Comparison of ENCODE assay signal across 8 cellular contexts in genomic region chr22:30649430-30650007, GRCh38. TPM values are rescaled to one million over a fixed set of nuclear protein-coding genes. Genes with fewer than 3 reads are reported as not detected.
DNase-seq lines count a peak whose midpoint lies in the region; TF ChIP-seq lines count a peak whose summit lies in the region.

No MANE protein-coding gene starts in this region.

- H4K20me1 ChIP-seq in SK-N-SH (ENCODE audit: insufficient read depth) (no peaks in the 10 kb centered on the region), hepatocyte (ENCODE audit: insufficient read depth, poor library complexity, severe bottlenecking) (no peaks in the 10 kb centered on the region)

- H3K36me3 ChIP-seq in SK-N-SH (replicated peaks in 1 of 2; ENCODE audit: control insufficient read depth in 1 of 2, insufficient read depth in 2 of 2, low read length in 1 of 2): no peaks in the 10 kb centered on the region
- no peaks in the 10 kb centered on the region for H3K36me3 ChIP-seq in hepatocyte (replicated peaks; ENCODE audit: insufficient read depth, low read depth)

- 13% methylated on average over 3 of the region's 7 CpGs for WGBS in SK-N-SH (ENCODE audit: low lambda C conversion rate)
- WGBS in hepatocyte (ENCODE audit: low lambda C conversion rate, missing lambda C conversion rate): 57% methylated on average over 7 of the region's 7 CpGs

- H3K27me3 ChIP-seq in SK-N-SH (ENCODE audit: insufficient read depth) (no peaks in the 10 kb centered on the region), hepatocyte (no peaks in the 10 kb centered on the region)

- DNase-seq in activated gamma-delta T cell treated with Interleukin-2 at 50 U/mL for 16 hours (peak; percentile 64), activated gamma-delta T cell (lab: John Stamatoyannopoulos, UW) (no peak), SK-N-SH (no peak), hepatocyte (ENCODE audit: low spot score) (peak; percentile 76), superior temporal gyrus (ENCODE audit: extremely low spot score) (no peak), NCI-H2227 (lab: John Stamatoyannopoulos, UW; ENCODE audit: unreplicated experiment) (no peak)
- peak; percentile 26 to 44 (median 36) for DNase-seq in activated naive CD4-positive, alpha-beta T cell (lab: John Stamatoyannopoulos, UW)
- peak; percentile 54 for DNase-seq in stimulated activated CD8-positive, alpha-beta memory T cell treated with anti-CD3 and anti-CD28 coated beads, Interleukin-15, amount 100 ng/mL, for 1 hour (ENCODE audit: low read depth)

- H3K9me2 ChIP-seq in SK-N-SH: no peaks in the 10 kb centered on the region
- no peaks in the 10 kb centered on the region for H3K9me2 ChIP-seq in hepatocyte (replicated peaks; ENCODE audit: insufficient read depth)

- peak overlapping the region; percentile 54; the same call in 1 of the 2 replicates for H3K4me2 ChIP-seq in SK-N-SH
- no peak overlapping the region for H3K4me2 ChIP-seq in hepatocyte

- peaks cover 13% of the 10 kb centered on the region for H3F3A ChIP-seq in SK-N-SH (replicated peaks; ENCODE audit: insufficient read depth)

- TF ChIP-seq EP300 in SK-N-SH (IDR thresholded peaks at IDR 0.05; ENCODE audit: borderline replicate concordance in 1 of 2, low read depth in 1 of 2, low read length in 1 of 2): peak in 1 of 2 experiments; percentile 41; a peak in 1 of 4 replicates

- H2AFZ ChIP-seq in SK-N-SH (ENCODE audit: low read depth): no peak overlapping the region
- no peak overlapping the region for H2AFZ ChIP-seq in hepatocyte

- peaks cover 3 to 5% of the 10 kb centered on the region in 2 experiments; a peak in 1 of 4 replicates for H3K4me1 ChIP-seq in SK-N-SH (ENCODE audit: control insufficient read depth in 1 of 2, insufficient read depth in 2 of 2, low read depth in 1 of 2, low read length in 1 of 2)
- peaks cover 5% of the 10 kb centered on the region for H3K4me1 ChIP-seq in hepatocyte (ENCODE audit: insufficient read depth)

- TF ChIP-seq RAD21 in SK-N-SH (IDR thresholded peaks at IDR 0.05; ENCODE audit: low read length): no peak

- no peak overlapping the region for H3K4me3 ChIP-seq in SK-N-SH (ENCODE audit: low read depth in 2 of 2, low read length in 1 of 2)
- H3K4me3 ChIP-seq in hepatocyte: no peak overlapping the region

- CTCF ChIA-PET in SK-N-SH (lab: Yijun Ruan, JAX): interaction anchor here (0.6 to 1.9 kb wide), 2 partner anchors 14 to 15 kb away, joined by 3 to 6 read pairs; partner anchors contain the start of gene SLC35E4

- no peak overlapping the region for H3K9ac ChIP-seq in SK-N-SH

- H3K9me3 ChIP-seq in SK-N-SH (no peaks in the 10 kb centered on the region), hepatocyte (ENCODE audit: low read depth) (no peaks in the 10 kb centered on the region)

- TF ChIP-seq CTCF in SK-N-SH (IDR thresholded peaks at IDR 0.05): peak; percentile 44
- no peak for TF ChIP-seq CTCF in hepatocyte (IDR thresholded peaks at IDR 0.05; ENCODE audit: poor library complexity)

- peak overlapping the region in 1 of 2 experiments; percentile 78; a peak in 2 of 4 replicates for H3K27ac ChIP-seq in SK-N-SH (ENCODE audit: low read depth in 2 of 2, low read length in 1 of 2)
- H3K27ac ChIP-seq in hepatocyte: no peak overlapping the region

- POLR2A ChIA-PET in SK-N-SH (lab: Yijun Ruan, JAX): no interaction called here

- H3K79me2 ChIP-seq in SK-N-SH (ENCODE audit: insufficient read depth) (peaks cover 26% of the 10 kb centered on the region), hepatocyte (no peaks in the 10 kb centered on the region)

TF ChIP-seq in SK-N-SH, 30 proteins besides CTCF, POLR2A, EP300 and RAD21:
- TF ChIP-seq NRF1 (IDR thresholded peaks at IDR 0.05; ENCODE audit: low read depth, low read length) (no peak), ELF1 (IDR thresholded peaks at IDR 0.05) (peak; percentile 52), FOSL2 (IDR thresholded peaks at IDR 0.05; ENCODE audit: borderline replicate concordance, low read depth) (peak; percentile 98), YY1 (IDR thresholded peaks at IDR 0.05; ENCODE audit: low read depth) (no peak), PBX3 (IDR thresholded peaks at IDR 0.05) (peak; percentile 67; the same call in 1 of the 2 replicates), TCF12 (IDR thresholded peaks at IDR 0.05) (peak; percentile 61), MAX (IDR thresholded peaks at IDR 0.05; ENCODE audit: low read depth) (peak; percentile 53), JUND (IDR thresholded peaks at IDR 0.05) (peak; percentile 88), NFIC (IDR thresholded peaks at IDR 0.05; ENCODE audit: borderline replicate concordance) (peak; percentile 48; the same call in 1 of the 2 replicates)

RNA-seq across cellular contexts. Expression of gene SLC35E4, which starts 13.9 kb away (rescaled TPM):
- 2.8 and 2.9 TPM in 2 replicates for polyA plus RNA-seq in SK-N-SH (2012; rRNA removed)
- 1.7 and 2.9 TPM in 2 replicates for polyA plus RNA-seq in SK-N-SH (2012; cell fraction: cytosol; rRNA removed)
- 3.3 and 3.9 TPM in 2 replicates for polyA plus RNA-seq in SK-N-SH (2012; cell fraction: nucleus; rRNA removed)
- 1.4 and 3.1 TPM in 2 replicates for total RNA-seq in hepatocyte
- polyA plus RNA-seq in hepatocyte: 5.5 and 5.8 TPM in 2 replicates

RNA-seq across cellular contexts. Expression of gene DUSP18, which starts 18.2 kb away (rescaled TPM):
- polyA plus RNA-seq in SK-N-SH (2012; rRNA removed): 11.7 and 13.9 TPM in 2 replicates
- 5.2 and 7.8 TPM in 2 replicates for polyA plus RNA-seq in SK-N-SH (2012; cell fraction: cytosol; rRNA removed)
- polyA plus RNA-seq in SK-N-SH (2012; cell fraction: nucleus; rRNA removed): 15.7 and 26.5 TPM in 2 replicates
- total RNA-seq in hepatocyte: 7.7 and 10.4 TPM in 2 replicates
- 7.9 and 11.2 TPM in 2 replicates for polyA plus RNA-seq in hepatocyte

RNA-seq across cellular contexts. Expression of gene TCN2, which starts 42.5 kb away (rescaled TPM):
- polyA plus RNA-seq in SK-N-SH (2012; rRNA removed) (4.1 and 4.5 TPM in 2 replicates), hepatocyte (35.5 and 39.3 TPM in 2 replicates)
- 1.8 and 2.9 TPM in 2 replicates for polyA plus RNA-seq in SK-N-SH (2012; cell fraction: cytosol; rRNA removed)
- 3.8 and 4.6 TPM in 2 replicates for polyA plus RNA-seq in SK-N-SH (2012; cell fraction: nucleus; rRNA removed)
- total RNA-seq in hepatocyte: 26.2 and 28.8 TPM in 2 replicates

RNA-seq across cellular contexts. Expression of gene OSBP2, which starts 45.2 kb away (rescaled TPM):
- polyA plus RNA-seq in SK-N-SH (2012; rRNA removed) (2.6 and 3.1 TPM in 2 replicates), hepatocyte (22.4 and 25.5 TPM in 2 replicates)
- 1.5 and 2.4 TPM in 2 replicates for polyA plus RNA-seq in SK-N-SH (2012; cell fraction: cytosol; rRNA removed)
- polyA plus RNA-seq in SK-N-SH (2012; cell fraction: nucleus; rRNA removed): 4.3 and 4.6 TPM in 2 replicates
- total RNA-seq in hepatocyte: 18.8 and 23.0 TPM in 2 replicates

RNA-seq across cellular contexts. Expression of gene PES1, which starts 57.8 kb away (rescaled TPM):
- polyA plus RNA-seq in SK-N-SH (2012; rRNA removed): 109 and 119 TPM in 2 replicates
- 82.9 and 86.2 TPM in 2 replicates for polyA plus RNA-seq in SK-N-SH (2012; cell fraction: cytosol; rRNA removed)
- 119 and 123 TPM in 2 replicates for polyA plus RNA-seq in SK-N-SH (2012; cell fraction: nucleus; rRNA removed)
- total RNA-seq in hepatocyte: 42.4 and 45.8 TPM in 2 replicates
- polyA plus RNA-seq in hepatocyte: 54.7 and 59.5 TPM in 2 replicates

Comparison
In these comparisons a context has a peak if more than half of its experiments do, and no peak if none do; other contexts are left out.
1. DNase-seq: peak in activated gamma-delta T cell treated with Interleukin-2 at 50 U/mL for 16 hours (single experiment), activated naive CD4-positive, alpha-beta T cell (4 of 4), hepatocyte (single experiment) and stimulated activated CD8-positive, alpha-beta memory T cell treated with anti-CD3 and anti-CD28 coated beads, Interleukin-15, amount 100 ng/mL, for 1 hour (single experiment); none in activated gamma-delta T cell (single experiment), SK-N-SH (single experiment), superior temporal gyrus (single experiment) and NCI-H2227 (single experiment).